In genomic region chr11:112366777-112367176, GRCh38 we compare ENCODE assay signal across 30 cellular contexts.
A peak's percentile ranks its signal among the peaks of the same experiment; 100 is the strongest.
DNase-seq lines count a peak whose midpoint lies in the region; ATAC-seq and TF ChIP-seq lines count a peak whose summit lies in the region.
"Had no signal": no experiment of that assay in that cellular context is flagged by ENCODE, and none has a peak within 500 bp of the region (broad histone marks: within the 10 kb centered on the region; RNA-seq: fewer than 3 reads in every experiment).

No MANE protein-coding gene starts in this region.

- no peak overlapping the region for H3K4me2 ChIP-seq in PC-3 (ENCODE audit: low read length)

- intact Hi-C loops in PC-3 (cut with micrococcal nuclease): no loop called here
- intact Hi-C loops in CD8-positive, alpha-beta T cell (cut with DNase I, micrococcal nuclease): no loop called here

- no peak overlapping the region for H3K9ac ChIP-seq in PC-3 (ENCODE audit: low read length)

- no peak overlapping the region for H3K4me3 ChIP-seq in PC-3 (ENCODE audit: low read length)
- H3K4me3 ChIP-seq in fibroblast of mammary gland (ENCODE audit: control insufficient read depth, low read depth, low read length): no peak overlapping the region
- no peak overlapping the region for H3K4me3 ChIP-seq in CD8-positive, alpha-beta T cell (ENCODE audit: low read depth, low read length)
- H3K4me3 ChIP-seq: dorsolateral prefrontal cortex, esophagus squamous epithelium, transverse colon had no signal

- BruUV-seq in PC-3 (replicated peaks; lab: Mats Ljungman, UMichigan): no TSS peak

- no peak overlapping the region for H2AFZ ChIP-seq in PC-3 (ENCODE audit: low read length)

- no peak overlapping the region for H3K4me3 Mint-ChIP-seq in stimulated activated naive B cell treated with anti-CD40 and anti-IgM and Interleukin-4, amounts not matched to agents 10 μg/mL and 1 μg/mL and 100 μg/mL, for 72 hours
- no peak overlapping the region for H3K4me3 Mint-ChIP-seq in CD8-positive, alpha-beta T cell
- H3K4me3 Mint-ChIP-seq in T-cell: no peak overlapping the region
- H3K4me3 Mint-ChIP-seq: activated CD4-positive, alpha-beta T cell treated with anti-CD3 and anti-CD28 coated beads for 36 hours; activated CD8-positive, alpha-beta T cell treated with anti-CD3 and anti-CD28 coated beads for 36 hours; activated naive CD4-positive, alpha-beta T cell treated with anti-CD3 and anti-CD28 coated beads for 36 hours; activated T-helper 1 cell treated with anti-CD3 and anti-CD28 coated beads, Interleukin-12 subunit alpha, Interleukin-12 subunit beta, Interleukin-2, Interleukin-4 antibody, amounts not matched to agents 30 ng/mL and 10 ng/mL and 1 ng/mL, durations not matched to agents 14 hours and 24 hours and 36 hours; immature natural killer cell had no signal

- no peaks in the 10 kb centered on the region for H3K36me3 Mint-ChIP-seq in stimulated activated naive B cell treated with anti-CD40 and anti-IgM and Interleukin-4, amounts not matched to agents 10 μg/mL and 1 μg/mL and 100 μg/mL, for 72 hours
- H3K36me3 Mint-ChIP-seq in CD8-positive, alpha-beta T cell: peaks cover 13% of the 10 kb centered on the region
- H3K36me3 Mint-ChIP-seq in T-cell: peaks cover 8% of the 10 kb centered on the region

- no peak overlapping the region for H3K27ac ChIP-seq in PC-3 (ENCODE audit: low read length)
- H3K27ac ChIP-seq in CD8-positive, alpha-beta T cell (ENCODE audit: low read depth, low read length): no peak overlapping the region
- H3K27ac ChIP-seq: brain microvascular endothelial cell, dorsolateral prefrontal cortex, VCaP had no signal

- DNase-seq in ELR (ENCODE audit: low read depth) (peak; percentile 77), PC-3 (peak; percentile 12), fibroblast of mammary gland (ENCODE audit: low read depth) (peak; percentile 55), T-cell (no peak)
- DNase-seq in stimulated activated naive B cell treated with anti-CD40 and anti-IgM and Interleukin-4, amounts not matched to agents 10 μg/mL and 1 μg/mL and 100 μg/mL, for 72 hours: no peak
- no peak for DNase-seq in CD8-positive, alpha-beta T cell
- DNase-seq: ACHN; activated CD4-positive, alpha-beta T cell treated with anti-CD3 and anti-CD28 coated beads for 36 hours; activated CD8-positive, alpha-beta memory T cell treated with anti-CD3 and anti-CD28 coated beads, Interleukin-2, amount 50 U/mL, for 48 hours; activated CD8-positive, alpha-beta T cell treated with anti-CD3 and anti-CD28 coated beads for 36 hours; activated naive CD4-positive, alpha-beta T cell treated with anti-CD3 and anti-CD28 coated beads for 36 hours; brain microvascular endothelial cell; C1 segment of cervical spinal cord; COR-L47; DND-41; dorsolateral prefrontal cortex; esophagus squamous epithelium; hypothalamus; immature natural killer cell; left colon; NCI-H1436 treated with DMSO at 0.1 percent for 48 hours; NCI-H510A; SIG-M5; stimulated activated CD4-positive, alpha-beta T cell treated with anti-CD3 and anti-CD28 coated beads, Interleukin-2, amount 100 ng/mL, for 48 hours; T-helper 9 cell; transverse colon had no signal

- H3K36me3 ChIP-seq in PC-3 (ENCODE audit: low read depth, low read length): no peaks in the 10 kb centered on the region
- H3K36me3 ChIP-seq in CD8-positive, alpha-beta T cell (ENCODE audit: insufficient read depth, low read length): no peaks in the 10 kb centered on the region
- H3K36me3 ChIP-seq: brain microvascular endothelial cell, esophagus squamous epithelium, transverse colon had no signal

- H3K79me2 ChIP-seq in PC-3 (ENCODE audit: low read length): no peaks in the 10 kb centered on the region

- H3K9me2 ChIP-seq in PC-3 (replicated peaks; ENCODE audit: low read length): no peaks in the 10 kb centered on the region

- no peaks in the 10 kb centered on the region for H3K27me3 Mint-ChIP-seq in stimulated activated naive B cell treated with anti-CD40 and anti-IgM and Interleukin-4, amounts not matched to agents 10 μg/mL and 1 μg/mL and 100 μg/mL, for 72 hours
- H3K27me3 Mint-ChIP-seq in CD8-positive, alpha-beta T cell (ENCODE audit: low read depth): no peaks in the 10 kb centered on the region
- H3K27me3 Mint-ChIP-seq in T-cell: no peaks in the 10 kb centered on the region
- H3K27me3 Mint-ChIP-seq: activated CD4-positive, alpha-beta T cell treated with anti-CD3 and anti-CD28 coated beads for 36 hours; activated CD8-positive, alpha-beta T cell treated with anti-CD3 and anti-CD28 coated beads for 36 hours had no signal

- H3K27ac Mint-ChIP-seq in stimulated activated naive B cell treated with anti-CD40 and anti-IgM and Interleukin-4, amounts not matched to agents 10 μg/mL and 1 μg/mL and 100 μg/mL, for 72 hours: peak overlapping the region; percentile 25
- H3K27ac Mint-ChIP-seq in CD8-positive, alpha-beta T cell: no peak overlapping the region
- H3K27ac Mint-ChIP-seq in T-cell: no peak overlapping the region
- H3K27ac Mint-ChIP-seq: activated CD4-positive, alpha-beta T cell treated with anti-CD3 and anti-CD28 coated beads for 36 hours; activated CD8-positive, alpha-beta T cell treated with anti-CD3 and anti-CD28 coated beads for 36 hours; activated naive CD4-positive, alpha-beta T cell treated with anti-CD3 and anti-CD28 coated beads for 36 hours; activated T-helper 1 cell treated with anti-CD3 and anti-CD28 coated beads, Interleukin-12 subunit alpha, Interleukin-12 subunit beta, Interleukin-2, Interleukin-4 antibody, amounts not matched to agents 30 ng/mL and 10 ng/mL and 1 ng/mL, durations not matched to agents 14 hours and 24 hours and 36 hours; immature natural killer cell had no signal

- TF ChIP-seq CTCF in PC-3 (conservative IDR thresholded peaks at IDR 0.05; ENCODE audit: low read depth, low read length) (no peak), fibroblast of mammary gland (conservative IDR thresholded peaks at IDR 0.05; ENCODE audit: control insufficient read depth, insufficient read depth, low read depth, low read length) (no peak)
- no peak for TF ChIP-seq CTCF in CD8-positive, alpha-beta T cell (IDR thresholded peaks at IDR 0.05)

- H3K27me3 ChIP-seq in PC-3 (ENCODE audit: low read length): peaks cover 10% of the 10 kb centered on the region; the same call in 1 of the 2 replicates
- H3K27me3 ChIP-seq in CD8-positive, alpha-beta T cell (ENCODE audit: insufficient read depth, low read length): no peaks in the 10 kb centered on the region
- H3K27me3 ChIP-seq: brain microvascular endothelial cell, dorsolateral prefrontal cortex, esophagus squamous epithelium, transverse colon had no signal

- POLR2A ChIA-PET in PC-3 (lab: Charles Lee; ENCODE audit: unreplicated experiment): no interaction called here
- POLR2A ChIA-PET in CD8-positive, alpha-beta T cell (lab: Charles Lee): no interaction called here
- POLR2A ChIA-PET in T-cell (lab: Charles Lee): no interaction called here

- CTCF ChIA-PET in PC-3 (lab: Charles Lee) (no interaction called here), T-cell (lab: Charles Lee) (no interaction called here)
- CTCF ChIA-PET in CD8-positive, alpha-beta T cell (lab: Charles Lee): no interaction called here

- no peaks in the 10 kb centered on the region for H4K20me1 ChIP-seq in PC-3 (ENCODE audit: low read length)

- no peaks in the 10 kb centered on the region for H3K4me1 Mint-ChIP-seq in stimulated activated naive B cell treated with anti-CD40 and anti-IgM and Interleukin-4, amounts not matched to agents 10 μg/mL and 1 μg/mL and 100 μg/mL, for 72 hours
- no peaks in the 10 kb centered on the region for H3K4me1 Mint-ChIP-seq in CD8-positive, alpha-beta T cell (ENCODE audit: low read depth)
- no peaks in the 10 kb centered on the region for H3K4me1 Mint-ChIP-seq in T-cell
- H3K4me1 Mint-ChIP-seq: activated CD4-positive, alpha-beta T cell treated with anti-CD3 and anti-CD28 coated beads for 36 hours; immature natural killer cell had no signal

- peaks cover 24% of the 10 kb centered on the region for H3K4me1 ChIP-seq in PC-3 (ENCODE audit: insufficient read depth, low read length)
- no peaks in the 10 kb centered on the region for H3K4me1 ChIP-seq in CD8-positive, alpha-beta T cell (ENCODE audit: insufficient read depth, low read length)

- ATAC-seq in PC-3: no peak
- no peak for ATAC-seq in stimulated activated naive B cell treated with anti-CD40 and anti-IgM and Interleukin-4, amounts not matched to agents 10 μg/mL and 1 μg/mL and 100 μg/mL, for 72 hours (replicated peaks)
- ATAC-seq in GM21529 (IDR thresholded peaks at IDR 0.05; ENCODE audit: unreplicated experiment): no peak
- ATAC-seq in HG02870 (IDR thresholded peaks at IDR 0.05; ENCODE audit: unreplicated experiment): no peak
- no peak for ATAC-seq in CD8-positive, alpha-beta T cell
- ATAC-seq in T-cell (replicated peaks in 1 of 4): no peak
- ATAC-seq: activated CD4-positive, alpha-beta T cell treated with anti-CD3 and anti-CD28 coated beads for 36 hours; activated CD8-positive, alpha-beta T cell treated with anti-CD3 and anti-CD28 coated beads for 36 hours; left colon had no signal

- no peaks in the 10 kb centered on the region for H3F3A ChIP-seq in PC-3 (ENCODE audit: low read length, unreplicated experiment)

- H3K9me3 Mint-ChIP-seq in stimulated activated naive B cell treated with anti-CD40 and anti-IgM and Interleukin-4, amounts not matched to agents 10 μg/mL and 1 μg/mL and 100 μg/mL, for 72 hours: peaks cover 0 to 1% of the 10 kb centered on the region in 2 donors
- no peaks in the 10 kb centered on the region for H3K9me3 Mint-ChIP-seq in CD8-positive, alpha-beta T cell
- H3K9me3 Mint-ChIP-seq in T-cell: no peaks in the 10 kb centered on the region
- H3K9me3 Mint-ChIP-seq: activated CD8-positive, alpha-beta T cell treated with anti-CD3 and anti-CD28 coated beads for 36 hours; activated naive CD4-positive, alpha-beta T cell treated with anti-CD3 and anti-CD28 coated beads for 36 hours; activated T-helper 1 cell treated with anti-CD3 and anti-CD28 coated beads, Interleukin-12 subunit alpha, Interleukin-12 subunit beta, Interleukin-2, Interleukin-4 antibody, amounts not matched to agents 30 ng/mL and 10 ng/mL and 1 ng/mL, durations not matched to agents 14 hours and 24 hours and 36 hours; immature natural killer cell had no signal

- H3K9me3 ChIP-seq in PC-3 (ENCODE audit: low read length): no peaks in the 10 kb centered on the region
- no peaks in the 10 kb centered on the region for H3K9me3 ChIP-seq in CD8-positive, alpha-beta T cell (ENCODE audit: low read length)
- H3K9me3 ChIP-seq: esophagus squamous epithelium, transverse colon had no signal

Comparison
In these comparisons a context has a peak if more than half of its experiments do, and no peak if none do; other contexts are left out.
1. DNase-seq: peak in ELR (single experiment), PC-3 (single experiment) and fibroblast of mammary gland (single experiment); none in stimulated activated naive B cell treated with anti-CD40 and anti-IgM and Interleukin-4, amounts not matched to agents 10 μg/mL and 1 μg/mL and 100 μg/mL, for 72 hours (single experiment), CD8-positive, alpha-beta T cell (0 of 7) and T-cell (0 of 34).